Comparison of ENCODE assay signal across 19 cellular contexts in the genomic region with DNA sequence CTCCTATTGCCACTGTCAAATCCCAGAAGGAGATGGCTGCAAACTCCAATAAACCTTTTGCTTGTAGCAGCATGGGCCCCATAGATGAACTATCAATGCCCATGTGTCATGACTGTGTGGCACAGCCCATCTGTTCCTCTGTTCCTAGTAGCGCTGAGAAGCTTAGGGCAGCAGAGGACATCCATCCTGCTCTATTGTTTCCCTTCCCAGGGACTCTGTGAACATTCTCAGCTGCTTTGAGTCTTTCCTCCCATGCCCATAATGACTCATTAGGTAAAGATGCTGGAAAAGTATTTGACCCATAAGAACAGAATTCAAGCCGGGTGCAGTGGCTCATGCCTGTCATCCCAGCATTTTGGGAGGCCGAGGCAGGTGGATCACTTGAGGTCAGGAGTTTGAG. TPM values are rescaled to one million over a fixed set of nuclear protein-coding genes. Genes with fewer than 3 reads are reported as not detected.
DNase-seq lines count a peak whose midpoint lies in the region; ATAC-seq and TF ChIP-seq lines count a peak whose summit lies in the region.
"Had no signal": no experiment of that assay in that cellular context is flagged by ENCODE, and none has a peak within 500 bp of the region (broad histone marks: within the 10 kb centered on the region; RNA-seq: fewer than 3 reads in every experiment).

No MANE protein-coding gene starts in this region.

- H3K4me2 ChIP-seq in osteoblast (ENCODE audit: insufficient read depth, low read length) = peak overlapping the region; percentile 47

- no peak for TF ChIP-seq EP300 in suprapubic skin (IDR thresholded peaks at IDR 0.05)

- CTCF ChIA-PET in HEK293T (lab: Yijun Ruan, JAX) = no interaction called here

- no peak for TF ChIP-seq CTCF in AG10803 (conservative IDR thresholded peaks at IDR 0.05; ENCODE audit: low read length)
- TF ChIP-seq CTCF in RWPE2 (IDR thresholded peaks at IDR 0.05; ENCODE audit: poor library complexity, severe bottlenecking) = no peak
- no peak for TF ChIP-seq CTCF in osteoblast (IDR thresholded peaks at IDR 0.05; ENCODE audit: extremely low read depth, low read depth, low read length)
- TF ChIP-seq CTCF in mucosa of descending colon (IDR thresholded peaks at IDR 0.05) = no peak
- no peak for TF ChIP-seq CTCF in suprapubic skin (IDR thresholded peaks at IDR 0.05)

- no peaks in the 10 kb centered on the region for H4K20me1 ChIP-seq in osteoblast (ENCODE audit: insufficient read depth, low read length)

- no peak for TF ChIP-seq POLR2A in suprapubic skin (IDR thresholded peaks at IDR 0.05)

- no peaks in the 10 kb centered on the region for H3K9me3 ChIP-seq in RWPE2 (ENCODE audit: severe bottlenecking)
- no peaks in the 10 kb centered on the region for H3K9me3 ChIP-seq in osteoblast (ENCODE audit: low read depth, low read length)
- H3K9me3 ChIP-seq in mucosa of descending colon = no peaks in the 10 kb centered on the region
- H3K9me3 ChIP-seq in suprapubic skin = no peaks in the 10 kb centered on the region

- intact Hi-C loops in mucosa of descending colon (cut with DNase I, micrococcal nuclease) = no loop called here

- H3K36me3 ChIP-seq in RWPE2 (ENCODE audit: low read depth) (peaks cover 3% of the 10 kb centered on the region; the same call in 1 of the 2 replicates), osteoblast (ENCODE audit: insufficient read depth, low read length) (no peaks in the 10 kb centered on the region), mucosa of descending colon (ENCODE audit: low read depth) (no peaks in the 10 kb centered on the region), suprapubic skin (peaks cover 5% of the 10 kb centered on the region)

- peak; percentile 68; the same call in 2 of the 3 replicates for ATAC-seq in RWPE2 (ENCODE audit: low read depth)
- no peak for ATAC-seq in HG03520 (IDR thresholded peaks at IDR 0.05; ENCODE audit: unreplicated experiment)
- no peak for ATAC-seq in mucosa of descending colon
- ATAC-seq: activated T-helper 17 cell treated with anti-CD3 and anti-CD28 coated beads, Interleukin-2, amount 50 U/mL, for 72 hours; natural killer cell treated with Interleukin-12 subunit alpha and Interleukin-12 subunit beta and Interleukin-15 and Interleukin-18, amount 100 ng/mL, for 72 hours; stimulated activated naive B cell treated with anti-CD40 and anti-IgM and Interleukin-4, amounts not matched to agents 10 μg/mL and 1 μg/mL and 100 μg/mL, for 72 hours had no signal

- H3K27me3 ChIP-seq in RWPE2 (ENCODE audit: insufficient read depth, poor library complexity, severe bottlenecking) = no peaks in the 10 kb centered on the region
- no peaks in the 10 kb centered on the region for H3K27me3 ChIP-seq in osteoblast (ENCODE audit: insufficient read depth, low read length)
- no peaks in the 10 kb centered on the region for H3K27me3 ChIP-seq in suprapubic skin

- DNase-seq in AG10803 (ENCODE audit: low read depth) (peak; percentile 76), RWPE2 (ENCODE audit: low spot score) (no peak), fibroblast of gingiva (ENCODE audit: low read depth) (peak; percentile 14), osteoblast (ENCODE audit: insufficient read length, low spot score, missing footprints) (peak; percentile 85), HEK293T (ENCODE audit: extremely low spot score) (no peak), mucosa of descending colon (no peak), suprapubic skin (ENCODE audit: low spot score in 2 of 2) (no peak)
- DNase-seq: activated B cell treated with CpG ODN at 0.5 μM for 24 hours; CD8-positive, alpha-beta memory T cell; DND-41; mammary epithelial cell; NCI-H1930; NCI-H446 treated with DMSO at 0.1 percent for 48 hours; Right ventricle myocardium superior; stimulated activated naive B cell treated with anti-CD40 and anti-IgM and Interleukin-4, amounts not matched to agents 10 μg/mL and 1 μg/mL and 100 μg/mL, for 72 hours had no signal

- peaks cover 8% of the 10 kb centered on the region for H3K79me2 ChIP-seq in osteoblast (ENCODE audit: insufficient read depth, low read length)

- H3K4me1 ChIP-seq in RWPE2 (ENCODE audit: insufficient read depth, poor library complexity, severe bottlenecking) (peaks cover 3% of the 10 kb centered on the region), osteoblast (ENCODE audit: insufficient read depth, low read length) (peaks cover 18% of the 10 kb centered on the region), mucosa of descending colon (ENCODE audit: low read depth) (no peaks in the 10 kb centered on the region), suprapubic skin (no peaks in the 10 kb centered on the region)

- no peak overlapping the region for H3K27ac ChIP-seq in RWPE2 (ENCODE audit: poor library complexity, severe bottlenecking)
- peak overlapping the region; percentile 40 for H3K27ac ChIP-seq in osteoblast (ENCODE audit: low read depth, low read length)
- H3K27ac ChIP-seq in suprapubic skin = no peak overlapping the region

- POLR2A ChIA-PET in HEK293T (lab: Yijun Ruan, JAX) = no interaction called here

- no peak overlapping the region for H3K4me3 ChIP-seq in AG10803 (ENCODE audit: low read length)
- no peak overlapping the region for H3K4me3 ChIP-seq in RWPE2 (ENCODE audit: severe bottlenecking)
- H3K4me3 ChIP-seq in osteoblast (ENCODE audit: insufficient read depth, low read length) = no peak overlapping the region
- no peak overlapping the region for H3K4me3 ChIP-seq in mucosa of descending colon
- no peak overlapping the region for H3K4me3 ChIP-seq in suprapubic skin

- 91% methylated on average over 3 of the region's 3 CpGs for WGBS in suprapubic skin

- no peak overlapping the region for H2AFZ ChIP-seq in osteoblast (ENCODE audit: low read length)

TF ChIP-seq in HEK293T, 16 proteins besides CTCF, POLR2A, EP300 and RAD21:
- TF ChIP-seq ZNF384 (IDR thresholded peaks at IDR 0.05) = no peak
- no peak for TF ChIP-seq SP1 (IDR thresholded peaks at IDR 0.05)
- no peak for TF ChIP-seq ARNT (IDR thresholded peaks at IDR 0.05)
- no peak for TF ChIP-seq NFRKB (IDR thresholded peaks at IDR 0.05)
- no peak for TF ChIP-seq FOXA1 (IDR thresholded peaks at IDR 0.05)
- TF ChIP-seq, protein P1, sequence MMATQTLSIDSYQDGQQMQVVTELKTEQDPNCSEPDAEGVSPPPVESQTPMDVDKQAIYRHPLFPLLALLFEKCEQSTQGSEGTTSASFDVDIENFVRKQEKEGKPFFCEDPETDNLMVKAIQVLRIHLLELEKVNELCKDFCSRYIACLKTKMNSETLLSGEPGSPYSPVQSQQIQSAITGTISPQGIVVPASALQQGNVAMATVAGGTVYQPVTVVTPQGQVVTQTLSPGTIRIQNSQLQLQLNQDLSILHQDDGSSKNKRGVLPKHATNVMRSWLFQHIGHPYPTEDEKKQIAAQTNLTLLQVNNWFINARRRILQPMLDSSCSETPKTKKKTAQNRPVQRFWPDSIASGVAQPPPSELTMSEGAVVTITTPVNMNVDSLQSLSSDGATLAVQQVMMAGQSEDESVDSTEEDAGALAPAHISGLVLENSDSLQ (IDR thresholded peaks at IDR 0.05) = no peak
- no peak for TF ChIP-seq FOXM1 (IDR thresholded peaks at IDR 0.05; ENCODE audit: borderline replicate concordance)
- TF ChIP-seq LEF1 (IDR thresholded peaks at IDR 0.05; ENCODE audit: borderline replicate concordance) = no peak
- TF ChIP-seq TARDBP (IDR thresholded peaks at IDR 0.05) = no peak
- TF ChIP-seq ELF4 (IDR thresholded peaks at IDR 0.05) = no peak
- no peak for TF ChIP-seq CTBP1 (IDR thresholded peaks at IDR 0.05; ENCODE audit: borderline replicate concordance)

RNA-seq across cellular contexts. Expression of a gene that starts 28.3 kb away (rescaled TPM):
- total RNA-seq in osteoblast (18.8 and 21.5 TPM in 2 replicates), mucosa of descending colon (10 to 100 TPM; 23.5 to 28.5 (median 24.9) TPM), suprapubic skin (10 to 100 TPM; 15.0 to 24.7 (median 16.3) TPM)

RNA-seq across cellular contexts. Expression of a gene that starts 37.4 kb away (rescaled TPM):
- total RNA-seq in osteoblast (0.36 and 0.88 TPM in 2 replicates), mucosa of descending colon (not detected), suprapubic skin (1 to 10 TPM in 1 of 4 donors, under 1 TPM in 3; 0.15 to 1.9 (median 0.51) TPM)
- total RNA-seq: activated B cell treated with CpG ODN at 0.5 μM for 24 hours; activated T-helper 17 cell treated with anti-CD3 and anti-CD28 coated beads, Interleukin-2, amount 50 U/mL, for 72 hours; CD8-positive, alpha-beta memory T cell; mammary epithelial cell; natural killer cell treated with Interleukin-12 subunit alpha and Interleukin-12 subunit beta and Interleukin-15 and Interleukin-18, amount 100 ng/mL, for 72 hours; Right ventricle myocardium superior; T-helper 1 cell treated with Interleukin-12 subunit alpha and Interleukin-12 subunit beta and Interleukin-4 antibody, amounts not matched to agents 30 ng/mL and 1 ng/mL, for 36 hours had no signal

RNA-seq across cellular contexts. Expression of a gene that starts 58.0 kb away (rescaled TPM):
- total RNA-seq in osteoblast = 23.5 and 28.9 TPM in 2 replicates
- 1 to 10 TPM in 2 of 3 donors, under 1 TPM in 1; 0.26 to 3.5 (median 1.3) TPM for total RNA-seq in mucosa of descending colon
- 1 to 10 TPM; 2.3 to 5.8 (median 4.9) TPM for total RNA-seq in suprapubic skin
- total RNA-seq: activated B cell treated with CpG ODN at 0.5 μM for 24 hours; activated T-helper 17 cell treated with anti-CD3 and anti-CD28 coated beads, Interleukin-2, amount 50 U/mL, for 72 hours; CD8-positive, alpha-beta memory T cell; mammary epithelial cell; natural killer cell treated with Interleukin-12 subunit alpha and Interleukin-12 subunit beta and Interleukin-15 and Interleukin-18, amount 100 ng/mL, for 72 hours; T-helper 1 cell treated with Interleukin-12 subunit alpha and Interleukin-12 subunit beta and Interleukin-4 antibody, amounts not matched to agents 30 ng/mL and 1 ng/mL, for 36 hours had no signal

Comparison
In these comparisons a context has a peak if more than half of its experiments do, and no peak if none do; other contexts are left out.
1. DNase-seq: peak in AG10803 (single experiment), fibroblast of gingiva (single experiment) and osteoblast (single experiment); none in RWPE2 (single experiment), HEK293T (single experiment), mucosa of descending colon (0 of 3) and suprapubic skin (0 of 2).